In the genomic region with DNA sequence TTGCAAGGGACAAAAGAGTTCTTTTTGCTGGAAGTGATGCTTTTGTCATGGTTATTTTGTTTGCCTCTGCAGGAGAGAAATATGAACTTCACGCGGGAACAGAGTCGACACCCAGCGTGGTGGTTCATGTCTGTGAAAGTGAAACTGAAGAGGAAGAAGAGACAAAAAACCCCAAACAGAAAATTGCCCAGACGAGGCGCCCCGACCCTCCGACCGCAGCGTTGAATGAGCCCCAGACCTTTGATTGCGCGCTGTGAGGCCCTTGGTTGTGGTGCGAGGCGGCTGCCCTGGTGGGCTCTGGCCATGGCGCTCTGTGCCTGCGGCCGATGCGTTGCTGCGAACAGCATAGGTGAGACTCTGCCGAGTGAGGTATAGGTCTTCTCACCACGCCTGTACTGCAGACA, we compare ENCODE assay signal across 8 cellular contexts. TPM values are rescaled to one million over a fixed set of nuclear protein-coding genes. Genes with fewer than 3 reads are reported as not detected.
DNase-seq lines count a peak whose midpoint lies in the region; ATAC-seq and TF ChIP-seq lines count a peak whose summit lies in the region.

No MANE protein-coding gene starts in this region.

- H3K36me3 ChIP-seq in esophagus (ENCODE audit: control insufficient read depth in 2 of 2, insufficient read depth in 2 of 2, low read length in 1 of 2) = peaks cover 2 to 8% of the 10 kb centered on the region in 2 donors
- no peaks in the 10 kb centered on the region for H3K36me3 ChIP-seq in hepatocyte (replicated peaks; ENCODE audit: insufficient read depth, low read depth)

- no peaks in the 10 kb centered on the region for H4K20me1 ChIP-seq in hepatocyte (ENCODE audit: insufficient read depth, poor library complexity, severe bottlenecking)

- ATAC-seq in HG02798 (IDR thresholded peaks at IDR 0.05; ENCODE audit: poor library complexity, unreplicated experiment) = peak; percentile 44
- ATAC-seq in HG02763 (IDR thresholded peaks at IDR 0.05; ENCODE audit: unreplicated experiment) = no peak

- H3K27me3 ChIP-seq in esophagus (ENCODE audit: control insufficient read depth in 1 of 2, insufficient read depth in 2 of 2, low read length in 2 of 2) = no peaks in the 10 kb centered on the region
- no peaks in the 10 kb centered on the region for H3K27me3 ChIP-seq in hepatocyte

- H3K27ac ChIP-seq in esophagus (ENCODE audit: low read depth in 2 of 2, low read length in 1 of 2) = peak overlapping the region; percentile 51 to 70
- no peak overlapping the region for H3K27ac ChIP-seq in hepatocyte

- H3K9me2 ChIP-seq in hepatocyte (replicated peaks; ENCODE audit: insufficient read depth) = no peaks in the 10 kb centered on the region

- no peak overlapping the region for H2AFZ ChIP-seq in hepatocyte

- DNase-seq in activated CD4-positive, alpha-beta T cell treated with anti-CD3 and anti-CD28 coated beads for 48 hours = peak; percentile 80
- peak; percentile 33 for DNase-seq in stimulated activated CD8-positive, alpha-beta memory T cell treated with anti-CD3 and anti-CD28 coated beads, Interleukin-7, amount 100 ng/mL, for 24 hours (ENCODE audit: low read depth)
- DNase-seq in hepatocyte (ENCODE audit: low spot score) (no peak), NCI-H1092 treated with DMSO at 0.1 percent for 48 hours (lab: John Stamatoyannopoulos, UW) (no peak), NCI-H1694 (lab: John Stamatoyannopoulos, UW) (no peak)

- H3K9me3 ChIP-seq in esophagus (ENCODE audit: control insufficient read depth in 2 of 2, insufficient read depth in 1 of 2, low read depth in 1 of 2, low read length in 1 of 2) = no peaks in the 10 kb centered on the region
- no peaks in the 10 kb centered on the region for H3K9me3 ChIP-seq in hepatocyte (ENCODE audit: low read depth)

- H3K4me3 ChIP-seq in esophagus (ENCODE audit: low read depth in 1 of 2, low read length in 2 of 2) = peak overlapping the region in 1 of 2 donors; percentile 14
- no peak overlapping the region for H3K4me3 ChIP-seq in hepatocyte

- H3K79me2 ChIP-seq in hepatocyte = no peaks in the 10 kb centered on the region

- TF ChIP-seq CTCF in hepatocyte (IDR thresholded peaks at IDR 0.05; ENCODE audit: poor library complexity) = no peak

- 68 to 80% methylated on average over 21 of the region's 21 CpGs for WGBS in esophagus, 2 donors
- 90% methylated on average over 21 of the region's 21 CpGs for WGBS in hepatocyte (ENCODE audit: low lambda C conversion rate, missing lambda C conversion rate)

- H3K4me1 ChIP-seq in esophagus (ENCODE audit: control insufficient read depth in 2 of 2, insufficient read depth in 2 of 2, low read length in 1 of 2) = no peaks in the 10 kb centered on the region
- peaks cover 10% of the 10 kb centered on the region for H3K4me1 ChIP-seq in hepatocyte (ENCODE audit: insufficient read depth)

- H3K4me2 ChIP-seq in hepatocyte = no peak overlapping the region

RNA-seq across cellular contexts. Expression of gene NCMAP, which starts 20.9 kb away (rescaled TPM):
- polyA plus RNA-seq in esophagus (under 1 TPM; 0.02 to 0.04 TPM), hepatocyte (2.7 and 3.5 TPM in 2 replicates)
- total RNA-seq in hepatocyte = 6.3 and 8.1 TPM in 2 replicates

RNA-seq across cellular contexts. Expression of gene RCAN3, which starts 32.4 kb away (rescaled TPM):
- polyA plus RNA-seq in esophagus = 1 to 10 TPM; 9.5 to 10.0 TPM
- 9.0 and 10.1 TPM in 2 replicates for total RNA-seq in hepatocyte
- polyA plus RNA-seq in hepatocyte = 6.2 and 6.4 TPM in 2 replicates

Comparison
In these comparisons a context has a peak if more than half of its experiments do, and no peak if none do; other contexts are left out.
1. DNase-seq: peak in activated CD4-positive, alpha-beta T cell treated with anti-CD3 and anti-CD28 coated beads for 48 hours (single experiment) and stimulated activated CD8-positive, alpha-beta memory T cell treated with anti-CD3 and anti-CD28 coated beads, Interleukin-7, amount 100 ng/mL, for 24 hours (single experiment); none in hepatocyte (single experiment), NCI-H1092 treated with DMSO at 0.1 percent for 48 hours (single experiment) and NCI-H1694 (single experiment).